7 cellular contexts compared by ENCODE assay signal in the genomic region with DNA sequence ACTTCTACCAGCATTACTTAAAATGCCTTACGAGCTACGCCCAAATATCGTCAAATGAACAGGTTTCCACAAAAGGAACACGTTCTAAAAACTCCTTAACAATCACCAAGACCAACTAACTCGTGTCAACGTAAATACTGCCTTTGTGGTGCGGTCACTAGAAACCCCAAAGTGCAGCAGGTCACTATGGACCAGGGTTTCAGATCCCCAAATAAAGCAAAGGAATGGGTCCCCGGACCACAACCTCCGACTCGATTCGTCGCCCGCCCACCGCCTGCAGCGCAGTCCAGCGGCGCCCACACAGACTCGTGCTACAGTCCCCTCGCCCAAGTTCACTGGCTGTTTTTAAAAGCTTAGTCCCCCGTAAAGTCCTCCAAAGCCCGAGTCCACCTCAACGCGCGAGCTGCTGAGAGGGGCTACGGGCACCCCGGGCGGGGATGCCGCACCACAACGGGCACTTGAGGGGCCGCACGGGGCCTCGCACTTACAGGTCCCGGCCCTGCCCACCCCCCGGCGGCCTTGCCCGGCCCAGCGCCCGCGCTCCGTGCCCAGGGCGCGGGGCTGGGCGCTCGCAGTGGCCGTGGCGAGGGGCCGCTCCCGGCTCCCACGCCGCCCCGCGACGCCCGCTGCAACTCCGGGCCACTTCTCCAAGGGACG. TPM values are rescaled to one million over a fixed set of nuclear protein-coding genes. Genes with fewer than 3 reads are reported as not detected.
DNase-seq lines count a peak whose midpoint lies in the region; ATAC-seq, FAIRE-seq and TF ChIP-seq lines count a peak whose summit lies in the region.

No MANE protein-coding gene starts in this region.

- POLR2A ChIA-PET in Panc1 (lab: Charles Lee) = no interaction called here

- H3K27me3 ChIP-seq in Panc1 (ENCODE audit: control insufficient read depth, insufficient read depth, low read length) (no peaks in the 10 kb centered on the region), esophagus squamous epithelium (peaks cover 0 to 23% (median 0%) of the 10 kb centered on the region in 4 donors)

- H3K4me1 ChIP-seq in Panc1 (ENCODE audit: control insufficient read depth, insufficient read depth, low read length) (no peaks in the 10 kb centered on the region; the same call in none of the 2 replicates), esophagus squamous epithelium (peaks cover 10 to 63% (median 15%) of the 10 kb centered on the region in 3 donors)

- WGBS in esophagus squamous epithelium, 2 donors = 4 to 6% methylated on average over 13 to 14 of the region's 56 CpGs

- intact Hi-C loops in Panc1 (cut with micrococcal nuclease; ENCODE audit: unreplicated experiment) = no loop called here
- intact Hi-C loops in esophagus squamous epithelium (cut with DNase I) = no loop called here
- intact Hi-C loops in CD14-positive monocyte (cut with micrococcal nuclease) = no loop called here

- TF ChIP-seq CTCF in Panc1 (IDR thresholded peaks at IDR 0.05) = no peak
- no peak for TF ChIP-seq CTCF in esophagus squamous epithelium (IDR thresholded peaks at IDR 0.05)
- no peak for TF ChIP-seq CTCF in CD14-positive monocyte (IDR thresholded peaks at IDR 0.05)

- CTCF ChIA-PET in Panc1 (lab: Charles Lee) = no interaction called here

- TF ChIP-seq POLR2A in esophagus squamous epithelium (IDR thresholded peaks at IDR 0.05) = no peak

- ATAC-seq in Panc1 (no peak), GM21717 (IDR thresholded peaks at IDR 0.05; ENCODE audit: unreplicated experiment) (no peak)
- ATAC-seq in natural killer cell treated with Interleukin-12 subunit alpha and Interleukin-12 subunit beta and Interleukin-15 and Interleukin-18, amount 100 ng/mL, for 72 hours = no peak

- peak overlapping the region; percentile 84 for H3K4me3 Mint-ChIP-seq in natural killer cell treated with Interleukin-12 subunit alpha and Interleukin-12 subunit beta and Interleukin-15 and Interleukin-18, amount 100 ng/mL, for 72 hours
- H3K4me3 Mint-ChIP-seq in CD14-positive monocyte = peak overlapping the region in 1 of 2 donors; percentile 90

- peak; percentile 40 for FAIRE-seq in GM19239 (lab: Jason Lieb, UNC)

- DNase-seq in GM19239 (ENCODE audit: insufficient read length, low spot score) (no peak), Panc1 (ENCODE audit: low read depth, low spot score) (no peak), esophagus squamous epithelium (lab: John Stamatoyannopoulos, UW) (no peak), KBM-7 (no peak), CD14-positive monocyte (ENCODE audit: low spot score) (no peak)
- no peak for DNase-seq in natural killer cell treated with Interleukin-12 subunit alpha and Interleukin-12 subunit beta and Interleukin-15 and Interleukin-18, amount 100 ng/mL, for 72 hours (ENCODE audit: low spot score)

- peaks cover 19 to 21% of the 10 kb centered on the region in 2 donors for H3K4me1 Mint-ChIP-seq in natural killer cell treated with Interleukin-12 subunit alpha and Interleukin-12 subunit beta and Interleukin-15 and Interleukin-18, amount 100 ng/mL, for 72 hours (ENCODE audit: low read depth in 2 of 2)
- peaks cover 17% of the 10 kb centered on the region for H3K4me1 Mint-ChIP-seq in CD14-positive monocyte

- H3K9me3 ChIP-seq in Panc1 (ENCODE audit: control insufficient read depth, insufficient read depth, low read depth, low read length) (no peaks in the 10 kb centered on the region), esophagus squamous epithelium (no peaks in the 10 kb centered on the region)

- in situ Hi-C loops in Panc1 (cut with HindIII; ENCODE audit: low pct_unique_long_range_greater_than_20kb, low sequenced_read_pairs) = no loop called here
- in situ Hi-C loops in KBM-7 (cut with MboI; ENCODE audit: low pct_unique_long_range_greater_than_20kb, low sequenced_read_pairs) = no loop called here

- no peak overlapping the region for H3K27ac Mint-ChIP-seq in natural killer cell treated with Interleukin-12 subunit alpha and Interleukin-12 subunit beta and Interleukin-15 and Interleukin-18, amount 100 ng/mL, for 72 hours
- no peak overlapping the region for H3K27ac Mint-ChIP-seq in CD14-positive monocyte

- no peaks in the 10 kb centered on the region for H3K9me3 Mint-ChIP-seq in natural killer cell treated with Interleukin-12 subunit alpha and Interleukin-12 subunit beta and Interleukin-15 and Interleukin-18, amount 100 ng/mL, for 72 hours
- peaks cover 0 to 35% (median 20%) of the 10 kb centered on the region in 7 donors for H3K9me3 Mint-ChIP-seq in CD14-positive monocyte

- H3K27ac ChIP-seq in Panc1 (ENCODE audit: low read length) = peak overlapping the region; percentile 88
- H3K27ac ChIP-seq in esophagus squamous epithelium = peak overlapping the region; percentile 96 to 100 (median 99)

- H3K27me3 Mint-ChIP-seq in natural killer cell treated with Interleukin-12 subunit alpha and Interleukin-12 subunit beta and Interleukin-15 and Interleukin-18, amount 100 ng/mL, for 72 hours = peaks cover 45 to 77% of the 10 kb centered on the region in 2 donors
- peaks cover 53 to 82% (median 65%) of the 10 kb centered on the region in 3 donors for H3K27me3 Mint-ChIP-seq in CD14-positive monocyte (ENCODE audit: low read depth in 3 of 3)

- H3K36me3 ChIP-seq in Panc1 (ENCODE audit: control insufficient read depth, insufficient read depth, low read length) (no peaks in the 10 kb centered on the region), esophagus squamous epithelium (no peaks in the 10 kb centered on the region)

- peaks cover 5% of the 10 kb centered on the region for H3K36me3 Mint-ChIP-seq in natural killer cell treated with Interleukin-12 subunit alpha and Interleukin-12 subunit beta and Interleukin-15 and Interleukin-18, amount 100 ng/mL, for 72 hours
- H3K36me3 Mint-ChIP-seq in CD14-positive monocyte = peaks cover 6 to 9% of the 10 kb centered on the region in 2 donors

- H3K4me3 ChIP-seq in Panc1 (ENCODE audit: low read depth in 2 of 2, low read length in 2 of 2) = peak overlapping the region; percentile 63 to 77
- H3K4me3 ChIP-seq in esophagus squamous epithelium = peak overlapping the region; percentile 74 to 90 (median 84)

- no TSS peak for BruUV-seq in Panc1 (replicated peaks; lab: Mats Ljungman, UMichigan)

RNA-seq across cellular contexts. Expression of a gene that starts 1.1 kb away (rescaled TPM):
- total RNA-seq in Panc1 (2021; ENCODE audit: unreplicated experiment) (26.7 TPM), esophagus squamous epithelium (10 to 100 TPM; 16.8 to 38.1 (median 23.0) TPM)
- polyA plus RNA-seq in Panc1 (2012; ENCODE audit: insufficient read length) = 5.0 TPM
- not detected for total RNA-seq in natural killer cell treated with Interleukin-12 subunit alpha and Interleukin-12 subunit beta and Interleukin-15 and Interleukin-18, amount 100 ng/mL, for 72 hours
- polyA plus RNA-seq in CD14-positive monocyte = not detected

Comparison
In these comparisons a context has a peak if more than half of its experiments do, and no peak if none do; other contexts are left out.
1. RNA of a gene that starts 1.1 kb away (total RNA-seq): 26.7 TPM in Panc1 (single experiment) and 16.8 to 38.1 TPM in esophagus squamous epithelium; not detected in natural killer cell treated with Interleukin-12 subunit alpha and Interleukin-12 subunit beta and Interleukin-15 and Interleukin-18, amount 100 ng/mL, for 72 hours; every median in the first group is over 10 times any median in the second.